Comparison of ENCODE assay signal across 9 cellular contexts in genomic region chr5:127290019-127290945, GRCh38. TPM values are rescaled to one million over a fixed set of nuclear protein-coding genes. Genes with fewer than 3 reads are reported as not detected.
DNase-seq lines count a peak whose midpoint lies in the region; ATAC-seq and TF ChIP-seq lines count a peak whose summit lies in the region.
"Had no signal": no experiment of that assay in that cellular context is flagged by ENCODE, and none has a peak within 500 bp of the region (broad histone marks: within the 10 kb centered on the region; RNA-seq: fewer than 3 reads in every experiment).

Gene MEGF10 (plus strand): TSS chr5:127290796. CDS start chr5:127331309, 40,513 bp downstream.

- H3K27me3 Mint-ChIP-seq in H9 (ENCODE audit: low read depth): peaks cover 2% of the 10 kb centered on the region; the same call in 1 of the 2 replicates

- H4K91ac ChIP-seq in H9 (ENCODE audit: insufficient read length, low read depth, low read length): no peak within 1 kb of the TSS

- no peak within 1 kb of the TSS for H2BK15ac ChIP-seq in H9 (ENCODE audit: low read depth, low read length)

- ATAC-seq in aorta (ENCODE audit: low FRiP score): peak; percentile 33

- H3K18ac ChIP-seq in H9 (ENCODE audit: insufficient read length, low read depth, low read length): no peak within 1 kb of the TSS

- H3K27me3 ChIP-seq in H9 (ENCODE audit: insufficient read depth, low read length): no peaks in the 10 kb centered on the region
- H3K27me3 ChIP-seq in mucosa of rectum (ENCODE audit: control insufficient read depth in 2 of 2, insufficient read depth in 2 of 2, low read length in 2 of 2): peaks cover 8 to 26% of the 10 kb centered on the region in 2 donors
- H3K27me3 ChIP-seq in aorta (ENCODE audit: control insufficient read depth in 1 of 2, insufficient read depth in 2 of 2, low read length in 1 of 2): no peaks in the 10 kb centered on the region

- H2AFZ ChIP-seq in H9 (ENCODE audit: low read length): no peak within 1 kb of the TSS

- H3K4me3 ChIP-seq in mucosa of rectum (ENCODE audit: low read length in 2 of 2): peak within 1 kb of the TSS; percentile 49 to 72
- H3K4me3 ChIP-seq in aorta (ENCODE audit: low read length in 2 of 2): no peak within 1 kb of the TSS

- no peak within 1 kb of the TSS for H3K4ac ChIP-seq in H9 (ENCODE audit: low read depth, low read length)

- TF ChIP-seq CTCF in H9 (conservative IDR thresholded peaks at IDR 0.05): peak; percentile 83

- H3K27ac ChIP-seq in H9 (ENCODE audit: insufficient read length, low read depth, low read length): no peak within 1 kb of the TSS
- H3K27ac ChIP-seq in mucosa of rectum (ENCODE audit: low read depth in 2 of 2, low read length in 2 of 2): no peak within 1 kb of the TSS
- no peak within 1 kb of the TSS for H3K27ac ChIP-seq in aorta (ENCODE audit: low read depth in 1 of 2, low read length in 2 of 2)

- no peak within 1 kb of the TSS for H2BK5ac ChIP-seq in H9 (ENCODE audit: insufficient read length, low read length)

- peaks cover 34 to 42% of the 10 kb centered on the region in 2 experiments for H3K4me1 Mint-ChIP-seq in H9

- H3K9ac ChIP-seq in H9 (ENCODE audit: extremely low read depth, insufficient read length, low read length) (peak within 1 kb of the TSS; percentile 68), mucosa of rectum (ENCODE audit: low read depth in 1 of 2, low read length in 2 of 2) (no peak within 1 kb of the TSS)

- H3T11ph ChIP-seq in H9 (ENCODE audit: low read length): no peak within 1 kb of the TSS

- H2BK120ac ChIP-seq in H9 (ENCODE audit: low read depth, low read length, poor library complexity, severe bottlenecking): no peak within 1 kb of the TSS

- H3K36me3 Mint-ChIP-seq in H9 (ENCODE audit: insufficient read depth in 1 of 3, low read depth in 3 of 3): peaks cover 8 to 23% (median 8%) of the 10 kb centered on the region in 3 experiments; a peak in 5 of 7 replicates
- H3K36me3 Mint-ChIP-seq: T-cell had no signal

- H3K9me3 ChIP-seq in H9 (ENCODE audit: control insufficient read depth, low read depth, low read length) (no peaks in the 10 kb centered on the region), mucosa of rectum (ENCODE audit: control insufficient read depth in 2 of 2, low read length in 2 of 2) (peaks cover 0 to 1% of the 10 kb centered on the region in 2 donors), aorta (ENCODE audit: control insufficient read depth, low read length) (no peaks in the 10 kb centered on the region)

- H3K4me1 ChIP-seq in H9 (ENCODE audit: insufficient read depth, low read length) (peaks cover 6% of the 10 kb centered on the region; the same call in 1 of the 2 replicates), mucosa of rectum (ENCODE audit: control insufficient read depth in 2 of 2, insufficient read depth in 2 of 2, low read length in 2 of 2) (peaks cover 2 to 7% of the 10 kb centered on the region in 2 donors), aorta (ENCODE audit: control insufficient read depth in 1 of 2, insufficient read depth in 2 of 2, low read length in 2 of 2) (no peaks in the 10 kb centered on the region)

- H3K4me3 Mint-ChIP-seq in H9: peak within 1 kb of the TSS; percentile 92 to 93

- peak within 1 kb of the TSS; percentile 69 to 93 (median 89); a peak in 6 of 7 replicates for H3K27ac Mint-ChIP-seq in H9
- H3K27ac Mint-ChIP-seq: T-cell had no signal

- H4K20me1 ChIP-seq in H9 (ENCODE audit: control insufficient read depth, insufficient read depth, insufficient read length): no peaks in the 10 kb centered on the region

- H3K36me3 ChIP-seq in mucosa of rectum (ENCODE audit: control insufficient read depth in 2 of 2, insufficient read depth in 2 of 2, low read length in 2 of 2) (no peaks in the 10 kb centered on the region), aorta (ENCODE audit: control insufficient read depth in 1 of 2, insufficient read depth in 2 of 2, low read length in 1 of 2) (no peaks in the 10 kb centered on the region)

- intact Hi-C loops in aorta (cut with DNase I): no loop called here

- peak; percentile 81 for DNase-seq in D341Med (ENCODE audit: low spot score)
- DNase-seq in H9: peak; percentile 85
- DNase-seq in SK-MEL-5 (ENCODE audit: low read depth, low spot score): peak; percentile 82
- DNase-seq in erythroblast (lab: John Stamatoyannopoulos, UW): peak; percentile 21 to 52
- DNase-seq in aorta: peak; percentile 38 to 74
- DNase-seq in NCI-H446 treated with DMSO at 0.1 percent for 48 hours (lab: John Stamatoyannopoulos, UW): no peak
- DNase-seq in GM19240 (ENCODE audit: insufficient read length, low spot score): no peak

- no peak within 1 kb of the TSS for H2BK12ac ChIP-seq in H9 (ENCODE audit: insufficient read length, low read depth, low read length)

- no peak for TF ChIP-seq POLR2A in erythroblast (IDR thresholded peaks at IDR 0.05; ENCODE audit: low read length)

- no peak within 1 kb of the TSS for H4K8ac ChIP-seq in H9 (replicated peaks; ENCODE audit: insufficient read length, low read depth, low read length)

- no peak within 1 kb of the TSS for H3K56ac ChIP-seq in H9 (ENCODE audit: insufficient read length, low read depth, low read length)

- no peak within 1 kb of the TSS for H4K5ac ChIP-seq in H9 (ENCODE audit: insufficient read length, low read depth, low read length)

- in situ Hi-C loops in SK-MEL-5 (cut with HindIII; ENCODE audit: low pct_unique_long_range_greater_than_20kb, low sequenced_read_pairs): no loop called here

- H3K23me2 ChIP-seq in H9 (ENCODE audit: insufficient read length, low read depth, low read length, poor library complexity, severe bottlenecking): peaks cover 14% of the 10 kb centered on the region

- H2BK20ac ChIP-seq in H9 (ENCODE audit: low read depth, low read length, poor library complexity, severe bottlenecking): no peak within 1 kb of the TSS

- H3K4me2 ChIP-seq in H9 (ENCODE audit: insufficient read depth, insufficient read length, low read length): peak within 1 kb of the TSS; percentile 97

- peaks cover 9% of the 10 kb centered on the region; the same call in 1 of the 2 replicates for H3K79me2 ChIP-seq in H9 (ENCODE audit: insufficient read depth, low read length)

- peak within 1 kb of the TSS; percentile 7; the same call in 1 of the 2 replicates for H3K14ac ChIP-seq in H9 (ENCODE audit: insufficient read depth, low read length)

- WGBS in H9 (ENCODE audit: extremely low coverage, insufficient read length, low lambda C conversion rate): no CpG with 5 or more reads among the region's 61 CpGs
- WGBS in aorta, 2 donors: 1 to 2% methylated on average over 61 of the region's 61 CpGs

- no peak within 1 kb of the TSS for H3K23ac ChIP-seq in H9 (ENCODE audit: insufficient read length, low read depth, low read length)

- no peaks in the 10 kb centered on the region for H3K79me1 ChIP-seq in H9 (ENCODE audit: insufficient read depth, low read depth, low read length, poor library complexity, severe bottlenecking)

- no peak within 1 kb of the TSS for H2AK5ac ChIP-seq in H9 (ENCODE audit: insufficient read length, low read length)

- H3K9me3 Mint-ChIP-seq in H9: peaks cover 11 to 12% of the 10 kb centered on the region in 2 experiments

RNA-seq across cellular contexts. Expression of gene MEGF10, which starts in this region (rescaled TPM):
- total RNA-seq in H9 (2021): 36.5 and 38.5 TPM in 2 replicates
- total RNA-seq in SK-MEL-5 (2014; rRNA removed; shearing (Covaris generic)): 11.4 and 16.4 TPM in 2 replicates
- polyA plus RNA-seq in SK-MEL-5 (2015; cell fraction: cytosol; rRNA removed): 11.3 and 12.0 TPM in 2 replicates
- 13.0 and 25.9 TPM in 2 replicates for polyA plus RNA-seq in SK-MEL-5 (2015; cell fraction: nucleus; rRNA removed)
- under 1 TPM; 0.52 to 0.72 TPM for total RNA-seq in aorta
- under 1 TPM in 1 of 2 donors, not detected in 1; 0.05 TPM for polyA plus RNA-seq in aorta

Comparison
In these comparisons a context has a peak if more than half of its experiments do, and no peak if none do; other contexts are left out.
1. Peak in DNase-seq and ATAC-seq in aorta; RNA of the gene not detected or under 1 TPM.
2. DNase-seq: peak in D341Med (single experiment), H9 (single experiment), SK-MEL-5 (single experiment) and erythroblast (2 of 2); none in NCI-H446 treated with DMSO at 0.1 percent for 48 hours (single experiment) and GM19240 (single experiment).
3. H3K4me3 ChIP-seq: peak in mucosa of rectum (2 of 2); none in aorta (0 of 2).